ENCODE assay signal across 14 cellular contexts in the genomic region with DNA sequence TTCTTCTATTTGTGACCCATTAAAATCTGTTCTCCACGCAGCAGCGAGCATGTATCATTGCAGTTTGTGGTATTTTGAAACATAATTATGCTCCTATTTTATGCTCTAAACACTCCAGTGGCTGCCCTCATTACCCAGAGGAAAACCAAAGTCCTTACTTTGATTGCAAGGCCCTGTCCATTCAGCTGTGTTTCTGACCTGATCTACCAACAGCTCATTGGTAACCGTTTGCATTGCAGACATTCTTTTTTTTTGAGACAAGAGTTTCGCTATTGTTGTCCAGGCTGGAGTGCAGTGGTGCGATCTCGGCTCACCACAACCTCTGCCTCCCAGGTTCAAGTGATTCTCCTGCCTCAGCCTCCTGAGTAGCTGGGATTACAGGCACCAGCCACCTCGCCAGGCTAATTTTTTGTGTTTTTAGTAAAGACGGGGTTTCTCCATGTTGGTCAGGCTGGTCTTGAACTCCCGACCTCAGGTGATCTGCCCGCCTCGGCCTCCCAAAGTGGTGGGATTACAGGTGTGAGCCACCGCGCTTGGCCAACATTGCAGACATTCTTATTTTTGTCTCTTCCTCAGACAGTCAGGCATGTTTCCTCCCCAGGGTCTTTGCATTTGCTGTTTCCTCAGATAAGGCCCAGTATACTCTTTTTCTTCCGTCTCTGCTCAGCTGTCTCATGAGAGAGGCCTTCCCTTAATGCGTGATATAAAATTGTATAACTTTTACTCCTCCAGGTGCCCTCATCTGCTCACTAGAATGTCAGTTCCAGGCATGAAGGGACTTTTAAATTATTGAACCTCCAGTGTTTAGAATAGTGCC. TPM values are rescaled to one million over a fixed set of nuclear protein-coding genes. Genes with fewer than 3 reads are reported as not detected.
DNase-seq lines count a peak whose midpoint lies in the region; ATAC-seq, FAIRE-seq and TF ChIP-seq lines count a peak whose summit lies in the region.
"Had no signal": no experiment of that assay in that cellular context is flagged by ENCODE, and none has a peak within 500 bp of the region (broad histone marks: within the 10 kb centered on the region; RNA-seq: fewer than 3 reads in every experiment).

No MANE protein-coding gene starts in this region.

- H2BK12ac ChIP-seq in mesenchymal stem cell (ENCODE audit: low read length in 2 of 2) = no peak overlapping the region

- FAIRE-seq in HepG2 (lab: Jason Lieb, UNC) = no peak
- FAIRE-seq: endometrium had no signal

- H3K4me3 ChIP-seq in HepG2 (replicated peaks in 1 of 3; ENCODE audit: insufficient read depth in 1 of 3, low read depth in 2 of 3, low read length in 3 of 3) (no peak overlapping the region), right lobe of liver (no peak overlapping the region), mesenchymal stem cell (ENCODE audit: insufficient read depth in 1 of 2, low read depth in 1 of 2, low read length in 2 of 2) (no peak overlapping the region)
- H3K4me3 ChIP-seq: hepatocyte, SJCRH30, vagina had no signal

- H3K9ac ChIP-seq in HepG2 (ENCODE audit: insufficient read depth, low read depth, low read length) (no peak overlapping the region), mesenchymal stem cell (ENCODE audit: low read length) (no peak overlapping the region)

- peaks cover 9% of the 10 kb centered on the region for H3K4me1 Mint-ChIP-seq in activated T-helper 17 cell treated with anti-CD3 and anti-CD28 coated beads, Interleukin-2, amount 50 U/mL, for 72 hours
- H3K4me1 Mint-ChIP-seq in naive B cell = peaks cover 42 to 81% (median 56%) of the 10 kb centered on the region in 3 donors

- H3K9me3 ChIP-seq in HepG2 (ENCODE audit: low read length) = no peaks in the 10 kb centered on the region
- H3K9me3 ChIP-seq in right lobe of liver = no peaks in the 10 kb centered on the region
- no peaks in the 10 kb centered on the region for H3K9me3 ChIP-seq in mesenchymal stem cell (ENCODE audit: control insufficient read depth, low read length)
- H3K9me3 ChIP-seq: SJCRH30, vagina had no signal

- H3K4me1 ChIP-seq in HepG2 (ENCODE audit: insufficient read depth, low read length) = peaks cover 67% of the 10 kb centered on the region
- peaks cover 0 to 58% (median 21%) of the 10 kb centered on the region in 4 donors for H3K4me1 ChIP-seq in right lobe of liver
- peaks cover 17% of the 10 kb centered on the region for H3K4me1 ChIP-seq in mesenchymal stem cell (ENCODE audit: control insufficient read depth, insufficient read depth, low read depth, low read length)
- H3K4me1 ChIP-seq: SJCRH30 had no signal

- H4K20me1 ChIP-seq in HepG2 (ENCODE audit: insufficient read depth, low read length) = peaks cover 42% of the 10 kb centered on the region

- H3K14ac ChIP-seq in mesenchymal stem cell (ENCODE audit: low read length in 2 of 2) = no peak overlapping the region

- no peaks in the 10 kb centered on the region for H3K27me3 Mint-ChIP-seq in activated T-helper 17 cell treated with anti-CD3 and anti-CD28 coated beads, Interleukin-2, amount 50 U/mL, for 72 hours
- no peaks in the 10 kb centered on the region for H3K27me3 Mint-ChIP-seq in naive B cell

- intact Hi-C loops in HepG2 (cut with micrococcal nuclease; ENCODE audit: unreplicated experiment) = no loop called here
- intact Hi-C loops in right lobe of liver (cut with DNase I) = no loop called here

- TF ChIP-seq POLR2A in HepG2 (IDR thresholded peaks at IDR 0.05; ENCODE audit: insufficient read depth in 1 of 2, low read depth in 2 of 2, low read length in 2 of 2) (no peak), right lobe of liver (IDR thresholded peaks at IDR 0.05) (no peak)

- TF ChIP-seq CTCF in HepG2 (CRISPR knock-in tag; IDR thresholded peaks at IDR 0.05) (no peak), right lobe of liver (IDR thresholded peaks at IDR 0.05) (no peak)

- no peaks in the 10 kb centered on the region for H3K27me3 ChIP-seq in HepG2 (ENCODE audit: control insufficient read depth in 1 of 2, insufficient read depth in 2 of 2, low read length in 2 of 2)
- no peaks in the 10 kb centered on the region for H3K27me3 ChIP-seq in right lobe of liver
- no peaks in the 10 kb centered on the region for H3K27me3 ChIP-seq in mesenchymal stem cell (ENCODE audit: control insufficient read depth in 1 of 2, insufficient read depth in 1 of 2, low read length in 2 of 2)
- H3K27me3 ChIP-seq: hepatocyte, SJCRH30, vagina had no signal

- in situ Hi-C loops in HepG2 (cut with HindIII; ENCODE audit: extremely low pct_ligation_motif_present, low pct_unique_long_range_greater_than_20kb) = no loop called here

- H3K27ac Mint-ChIP-seq in activated T-helper 17 cell treated with anti-CD3 and anti-CD28 coated beads, Interleukin-2, amount 50 U/mL, for 72 hours = peak overlapping the region; percentile 12
- H3K27ac Mint-ChIP-seq in naive B cell = peak overlapping the region; percentile 83 to 96 (median 94)

- H2AK5ac ChIP-seq in mesenchymal stem cell (ENCODE audit: low read length, severe bottlenecking) = no peak overlapping the region

- POLR2A ChIA-PET in HepG2 (lab: Yijun Ruan, JAX) = no interaction called here

- CTCF ChIA-PET in HepG2 (lab: Yijun Ruan, JAX; ENCODE audit: low intra/inter-chr PET ratio, low total read pairs) = no interaction called here

- peaks cover 88% of the 10 kb centered on the region for H3K79me2 ChIP-seq in HepG2 (ENCODE audit: insufficient read depth, low read length)

- no peaks in the 10 kb centered on the region for H3K9me3 Mint-ChIP-seq in activated T-helper 17 cell treated with anti-CD3 and anti-CD28 coated beads, Interleukin-2, amount 50 U/mL, for 72 hours
- peaks cover 0 to 5% (median 2%) of the 10 kb centered on the region in 7 donors for H3K9me3 Mint-ChIP-seq in naive B cell

- H3K4me2 ChIP-seq in HepG2 (ENCODE audit: low read depth, low read length) (no peak overlapping the region), mesenchymal stem cell (ENCODE audit: low read length, poor library complexity, severe bottlenecking) (no peak overlapping the region)
- H3K4me2 ChIP-seq: hepatocyte had no signal

- no peak overlapping the region for H2BK5ac ChIP-seq in mesenchymal stem cell (ENCODE audit: low read depth, low read length, poor library complexity, severe bottlenecking)

- no peak overlapping the region for H3K4ac ChIP-seq in mesenchymal stem cell (ENCODE audit: low read depth in 1 of 2, low read length in 2 of 2)

- TF ChIP-seq RAD21 in HepG2 (CRISPR knock-in tag; IDR thresholded peaks at IDR 0.05) = no peak

- no peaks in the 10 kb centered on the region for H3K79me1 ChIP-seq in mesenchymal stem cell (replicated peaks; ENCODE audit: low read length, poor library complexity, severe bottlenecking)

- no peak overlapping the region for H4K91ac ChIP-seq in mesenchymal stem cell (ENCODE audit: low read length)

- H2BK120ac ChIP-seq in mesenchymal stem cell (ENCODE audit: low read depth, low read length) = no peak overlapping the region

- H3K36me3 ChIP-seq in HepG2 (replicated peaks in 1 of 2; ENCODE audit: control insufficient read depth in 1 of 2, insufficient read depth in 2 of 2, low read length in 2 of 2) = peaks cover 6 to 27% of the 10 kb centered on the region in 2 experiments; a peak in 4 of 5 replicates
- peaks cover 0 to 19% (median 3%) of the 10 kb centered on the region in 4 donors for H3K36me3 ChIP-seq in right lobe of liver
- H3K36me3 ChIP-seq in mesenchymal stem cell (ENCODE audit: control insufficient read depth in 1 of 2, insufficient read depth in 2 of 2, low read depth in 1 of 2, low read length in 2 of 2) = peaks cover 12 to 44% of the 10 kb centered on the region in 2 experiments

- H3K4me3 Mint-ChIP-seq in activated T-helper 17 cell treated with anti-CD3 and anti-CD28 coated beads, Interleukin-2, amount 50 U/mL, for 72 hours = no peak overlapping the region
- peak overlapping the region; percentile 27 to 88 (median 78) for H3K4me3 Mint-ChIP-seq in naive B cell

- WGBS in HepG2 (ENCODE audit: low lambda C conversion rate) = 86% methylated on average over 15 of the region's 15 CpGs
- 76% methylated on average over 8 of the region's 15 CpGs for WGBS in right lobe of liver (ENCODE audit: insufficient coverage, low coverage, low lambda C conversion rate, missing lambda C conversion rate)
- 90% methylated on average over 12 of the region's 15 CpGs for WGBS in mesenchymal stem cell

- BruUV-seq in HepG2 (replicated peaks; lab: Mats Ljungman, UMichigan) = no TSS peak

- DNase-seq in HepG2 (ENCODE audit: low spot score) (no peak), right lobe of liver (no peak), naive B cell (peak; percentile 20), mesenchymal stem cell (no peak), hepatic stellate cell (ENCODE audit: low spot score) (no peak)
- DNase-seq: activated T-cell treated with anti-CD3 and anti-CD28 coated beads, Interleukin-2, amount 50 U/mL, for 1 hour; NCI-H1417 treated with DMSO at 0.1 percent for 48 hours; SJCRH30 had no signal

- H3K23ac ChIP-seq in mesenchymal stem cell (ENCODE audit: low read length in 2 of 2) = no peak overlapping the region

- H2BK15ac ChIP-seq in mesenchymal stem cell (ENCODE audit: low read depth, poor library complexity, severe bottlenecking) = no peak overlapping the region

- TF ChIP-seq EP300 in HepG2 (IDR thresholded peaks at IDR 0.05; ENCODE audit: low read depth in 2 of 2, low read length in 2 of 2) (no peak), HepG2 (CRISPR knock-in tag; IDR thresholded peaks at IDR 0.05; ENCODE audit: borderline replicate concordance) (no peak)

- no peak overlapping the region for H3K18ac ChIP-seq in mesenchymal stem cell (ENCODE audit: low read depth in 1 of 2, low read length in 2 of 2)

- H2AFZ ChIP-seq in HepG2 (ENCODE audit: low read length) = no peak overlapping the region
- no peak overlapping the region for H2AFZ ChIP-seq in mesenchymal stem cell (ENCODE audit: low read depth, low read length)
- H2AFZ ChIP-seq: hepatocyte had no signal

- peak; percentile 36; the same call in 1 of the 3 replicates for ATAC-seq in HepG2
- ATAC-seq in right lobe of liver = no peak
- ATAC-seq in activated T-helper 17 cell treated with anti-CD3 and anti-CD28 coated beads, Interleukin-2, amount 50 U/mL, for 72 hours (replicated peaks) = no peak
- peak; percentile 59 to 65 for ATAC-seq in naive B cell (ENCODE audit: low read depth in 2 of 2)
- ATAC-seq in HG03175 (IDR thresholded peaks at IDR 0.05; ENCODE audit: unreplicated experiment) = no peak
- no peak for ATAC-seq in GM18861 (IDR thresholded peaks at IDR 0.05; ENCODE audit: unreplicated experiment)

- H4K8ac ChIP-seq in mesenchymal stem cell (ENCODE audit: low read length) = no peak overlapping the region

- peak overlapping the region; percentile 9 for H3K27ac ChIP-seq in HepG2 (ENCODE audit: extremely low read length, insufficient read depth, low read length)
- H3K27ac ChIP-seq in right lobe of liver = no peak overlapping the region
- no peak overlapping the region for H3K27ac ChIP-seq in mesenchymal stem cell (ENCODE audit: low read length, poor library complexity, severe bottlenecking)
- H3K27ac ChIP-seq: hepatocyte, SJCRH30, vagina had no signal

- H3K36me3 Mint-ChIP-seq in activated T-helper 17 cell treated with anti-CD3 and anti-CD28 coated beads, Interleukin-2, amount 50 U/mL, for 72 hours (ENCODE audit: low read depth) = peaks cover 84% of the 10 kb centered on the region
- H3K36me3 Mint-ChIP-seq in naive B cell = peaks cover 11 to 13% of the 10 kb centered on the region in 2 donors

RNA-seq across cellular contexts. Expression of gene THRAP3, which starts 32.5 kb away (rescaled TPM):
- 92.6 and 127 TPM in 2 replicates for total RNA-seq in HepG2 (2016; rRNA removed; fragmentation: Illumina TruSeq; extraction: Trizol)
- 4.4 and 4.8 TPM in 2 replicates for total RNA-seq in HepG2 (2016; cell fraction: cytosol; rRNA removed; fragmentation: Illumina TruSeq; extraction: Trizol; ENCODE audit: low read depth)
- total RNA-seq in HepG2 (2016; cell fraction: insoluble cytoplasmic fraction; rRNA removed; fragmentation: Illumina TruSeq; extraction: Trizol) = 91.8 and 120 TPM in 2 replicates
- total RNA-seq in HepG2 (2016; cell fraction: membrane; rRNA removed; fragmentation: Illumina TruSeq; extraction: Trizol) = 17.0 and 19.1 TPM in 2 replicates
- total RNA-seq in HepG2 (2016; cell fraction: nucleus; rRNA removed; fragmentation: Illumina TruSeq; extraction: Trizol) = 65.3 and 66.9 TPM in 2 replicates
- polyA plus RNA-seq in HepG2 (2011; rRNA removed) = 45.0 and 48.3 TPM in 2 replicates
- polyA plus RNA-seq in HepG2 (2011; cell fraction: cytosol; rRNA removed) = 24.6 and 36.8 TPM in 2 replicates
- 24.7 and 31.6 TPM in 2 replicates for polyA plus RNA-seq in HepG2 (2011; cell fraction: nucleus; rRNA removed)
- 42.6 and 51.5 TPM in 2 replicates for polyA plus RNA-seq in HepG2 (2012)
- 2.2 and 2.7 TPM in 2 replicates for polyA plus RNA-seq in HepG2 (2016; cell fraction: cytosol; fragmentation: Illumina TruSeq; extraction: Trizol; ENCODE audit: low read depth)
- polyA plus RNA-seq in HepG2 (2016; cell fraction: insoluble cytoplasmic fraction; fragmentation: Illumina TruSeq; extraction: Trizol; ENCODE audit: low read depth) = 84.9 and 85.0 TPM in 2 replicates
- polyA plus RNA-seq in HepG2 (2016; cell fraction: membrane; fragmentation: Illumina TruSeq; extraction: Trizol; ENCODE audit: low read depth) = 6.4 and 7.9 TPM in 2 replicates
- 72.6 and 82.4 TPM in 2 replicates for polyA plus RNA-seq in HepG2 (2016; cell fraction: nucleus; fragmentation: Illumina TruSeq; extraction: Trizol; ENCODE audit: insufficient read depth, low read depth)
- 52.7 and 91.8 TPM in 2 replicates for polyA minus RNA-seq in HepG2 (2011; rRNA and poly(A)+ RNA removed; ENCODE audit: low replicate concordance)
- polyA minus RNA-seq in HepG2 (2011; cell fraction: cytosol; rRNA and poly(A)+ RNA removed) = 53.5 and 56.4 TPM in 2 replicates
- polyA minus RNA-seq in HepG2 (2011; cell fraction: nucleus; rRNA and poly(A)+ RNA removed) = 36.8 and 66.3 TPM in 2 replicates
- 10 to 100 TPM; 33.7 to 53.6 (median 40.7) TPM for total RNA-seq in right lobe of liver
- total RNA-seq in activated T-helper 17 cell treated with anti-CD3 and anti-CD28 coated beads, Interleukin-2, amount 50 U/mL, for 72 hours = 100 to 1,000 TPM; 115 to 152 TPM
- polyA plus RNA-seq in naive B cell (ENCODE audit: low read depth in 6 of 6) = 100 to 1,000 TPM; 109 to 142 (median 131) TPM
- 64.5 TPM for polyA plus RNA-seq in mesenchymal stem cell (2013, experiment 1 of 2)
- polyA plus RNA-seq in mesenchymal stem cell (2013, experiment 2 of 2) = 60.8 TPM

RNA-seq across cellular contexts. Expression of gene SH3D21, which starts 49.4 kb away (rescaled TPM):
- total RNA-seq in HepG2 (2016; rRNA removed; fragmentation: Illumina TruSeq; extraction: Trizol) (1.4 and 5.1 TPM in 2 replicates), right lobe of liver (1 to 10 TPM in 4 of 6 experiments, under 1 TPM in 2; 0.50 to 5.1 (median 1.2) TPM)
- 0.79 and 0.81 TPM in 2 replicates for total RNA-seq in HepG2 (2016; cell fraction: cytosol; rRNA removed; fragmentation: Illumina TruSeq; extraction: Trizol; ENCODE audit: low read depth)
- total RNA-seq in HepG2 (2016; cell fraction: insoluble cytoplasmic fraction; rRNA removed; fragmentation: Illumina TruSeq; extraction: Trizol) = 0.98 and 4.8 TPM in 2 replicates
- 1.1 TPM in 2 replicates for total RNA-seq in HepG2 (2016; cell fraction: membrane; rRNA removed; fragmentation: Illumina TruSeq; extraction: Trizol)
- total RNA-seq in HepG2 (2016; cell fraction: nucleus; rRNA removed; fragmentation: Illumina TruSeq; extraction: Trizol) = 6.7 and 7.2 TPM in 2 replicates
- polyA plus RNA-seq in HepG2 (2011; rRNA removed) (8.6 and 8.7 TPM in 2 replicates), naive B cell (ENCODE audit: low read depth in 6 of 6) (under 1 TPM in 4 of 6 donors, not detected in 2; 0.23 to 0.51 (median 0.36) TPM)
- 1.6 and 1.7 TPM in 2 replicates for polyA plus RNA-seq in HepG2 (2011; cell fraction: cytosol; rRNA removed)
- polyA plus RNA-seq in HepG2 (2011; cell fraction: nucleus; rRNA removed) = 84.9 and 116 TPM in 2 replicates
- polyA plus RNA-seq in HepG2 (2012) = 6.9 and 8.0 TPM in 2 replicates
- polyA plus RNA-seq in HepG2 (2016; cell fraction: cytosol; fragmentation: Illumina TruSeq; extraction: Trizol; ENCODE audit: low read depth) = 0.40 and 0.63 TPM in 2 replicates
- polyA plus RNA-seq in HepG2 (2016; cell fraction: insoluble cytoplasmic fraction; fragmentation: Illumina TruSeq; extraction: Trizol; ENCODE audit: low read depth) = 2.1 and 2.3 TPM in 2 replicates
- polyA plus RNA-seq in HepG2 (2016; cell fraction: membrane; fragmentation: Illumina TruSeq; extraction: Trizol; ENCODE audit: low read depth) = 1.0 and 1.1 TPM in 2 replicates
- polyA plus RNA-seq in HepG2 (2016; cell fraction: nucleus; fragmentation: Illumina TruSeq; extraction: Trizol; ENCODE audit: insufficient read depth, low read depth) = 21.9 and 30.8 TPM in 2 replicates
- 3.0 and 3.2 TPM in 2 replicates for polyA minus RNA-seq in HepG2 (2011; rRNA and poly(A)+ RNA removed; ENCODE audit: low replicate concordance)
- 1.1 and 1.7 TPM in 2 replicates for polyA minus RNA-seq in HepG2 (2011; cell fraction: cytosol; rRNA and poly(A)+ RNA removed)
- 15.7 and 16.0 TPM in 2 replicates for polyA minus RNA-seq in HepG2 (2011; cell fraction: nucleus; rRNA and poly(A)+ RNA removed)
- total RNA-seq in activated T-helper 17 cell treated with anti-CD3 and anti-CD28 coated beads, Interleukin-2, amount 50 U/mL, for 72 hours = 100 to 1,000 TPM in 1 of 2 donors, 10 to 100 TPM in 1; 24.4 to 245 TPM
- 1.9 TPM for polyA plus RNA-seq in mesenchymal stem cell (2013, experiment 1 of 2)
- 1.8 TPM for polyA plus RNA-seq in mesenchymal stem cell (2013, experiment 2 of 2)

Comparison
In these comparisons a context has a peak if more than half of its experiments do, and no peak if none do; other contexts are left out.
1. ATAC-seq: peak in HepG2 (single experiment) and naive B cell (2 of 2); none in right lobe of liver (0 of 4), activated T-helper 17 cell treated with anti-CD3 and anti-CD28 coated beads, Interleukin-2, amount 50 U/mL, for 72 hours (single experiment), HG03175 (single experiment) and GM18861 (single experiment).